Comparison of ENCODE assay signal across 1 cellular context in the genomic region with DNA sequence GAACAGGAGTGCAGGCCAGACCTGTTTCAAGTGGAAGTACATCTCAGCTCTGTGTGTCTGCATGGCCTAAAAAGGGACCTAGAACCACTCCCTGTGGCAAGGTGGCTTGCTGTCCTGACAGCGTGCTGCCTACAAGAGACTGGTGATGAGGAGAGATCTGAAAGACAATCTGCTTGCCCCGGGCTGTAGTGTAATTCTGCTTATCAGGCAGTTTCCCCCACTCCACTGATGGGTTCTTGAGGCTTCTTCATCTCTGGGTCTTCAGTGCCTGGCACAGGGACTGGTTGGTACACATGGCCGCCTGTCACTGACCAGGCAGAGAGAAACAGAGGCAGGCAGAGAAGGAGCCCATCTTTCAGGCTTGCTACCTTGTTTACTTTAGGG.
TF ChIP-seq lines count a peak whose summit lies in the region.

No MANE protein-coding gene starts in this region.

TF ChIP-seq in HepG2, 621 proteins besides CTCF, POLR2A, EP300 and RAD21:
- TF ChIP-seq MAFF (IDR thresholded peaks at IDR 0.05; ENCODE audit: low read depth, low read length) (0 out of 2 replicates have a peak, but pooled peaks have one; percentile 13), PHF21A (CRISPR knock-in tag; IDR thresholded peaks at IDR 0.05) (no peak), MAFK (conservative IDR thresholded peaks at IDR 0.05 in 1 of 2, IDR thresholded peaks at IDR 0.05 in 1 of 2; ENCODE audit: low read length in 2 of 2) (peak; percentile 59 to 70), ZIK1 (CRISPR knock-in tag; IDR thresholded peaks at IDR 0.05; ENCODE audit: borderline replicate concordance, low read depth) (no peak)
